Comparison of ENCODE assay signal across 17 cellular contexts in the genomic region with DNA sequence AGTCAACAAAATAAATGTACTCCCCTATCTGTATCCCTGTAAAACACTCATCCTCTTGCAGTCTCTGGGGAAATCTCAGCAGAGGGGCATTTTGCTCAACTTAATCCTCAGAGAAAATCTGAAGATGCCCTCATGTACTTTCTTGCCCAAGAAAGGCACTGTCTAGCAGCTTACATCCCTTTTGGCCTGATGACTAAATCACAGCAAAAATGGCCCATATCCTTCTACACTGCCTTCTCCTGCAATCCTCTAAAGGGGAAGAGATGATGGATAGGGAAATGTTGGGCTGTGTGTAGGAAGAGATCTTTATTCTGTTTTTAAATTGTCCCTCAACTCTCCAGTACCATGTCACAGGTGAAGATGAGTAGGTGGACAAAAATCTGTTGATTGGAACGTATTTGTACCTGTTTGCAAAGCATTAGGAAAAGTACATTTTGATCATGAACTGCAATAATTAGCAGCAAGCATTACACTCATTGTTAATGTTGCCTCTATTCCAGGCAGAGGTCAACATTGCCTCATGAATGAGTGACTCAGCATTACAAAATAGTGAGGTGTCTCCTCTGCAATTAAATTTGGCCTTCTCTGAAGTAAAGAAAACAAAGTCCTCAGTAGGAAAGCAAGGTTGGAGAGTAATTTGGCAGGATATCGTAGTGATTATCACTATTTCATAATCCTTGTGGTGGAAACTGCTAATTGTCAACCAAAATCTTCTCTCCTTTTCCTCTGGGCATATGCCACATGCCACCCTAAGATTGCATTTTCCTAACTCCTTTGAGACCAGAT.
DNase-seq lines count a peak whose midpoint lies in the region; ATAC-seq and TF ChIP-seq lines count a peak whose summit lies in the region.
"Had no signal": no experiment of that assay in that cellular context is flagged by ENCODE, and none has a peak within 500 bp of the region (broad histone marks: within the 10 kb centered on the region; RNA-seq: fewer than 3 reads in every experiment).

No MANE protein-coding gene starts in this region.

- peak; percentile 6 for DNase-seq in GM03348 (ENCODE audit: low spot score)
- peak; percentile 79 for DNase-seq in NCI-H69 (lab: John Stamatoyannopoulos, UW)
- peak; percentile 91 for DNase-seq in epithelial cell of esophagus (ENCODE audit: low read depth)
- DNase-seq in osteocyte (ENCODE audit: extremely low spot score, unreplicated experiment), result no peak
- DNase-seq in ecto neural progenitor cell (ENCODE audit: low spot score), result no peak
- DNase-seq: CD8-positive, alpha-beta memory T cell; cortex of kidney; left colon; MV-4-11; NCI-H345; SHP77 treated with DMSO at 0.1 percent for 48 hours; testis had no signal

- TF ChIP-seq CTCF in epithelial cell of esophagus (IDR thresholded peaks at IDR 0.05; ENCODE audit: insufficient read depth, low read depth, low read length, missing control alignments) (no peak), osteocyte (IDR thresholded peaks at IDR 0.05) (no peak)

- ATAC-seq in GM19463 (IDR thresholded peaks at IDR 0.05; ENCODE audit: unreplicated experiment) (no peak), GM18861 (IDR thresholded peaks at IDR 0.05; ENCODE audit: unreplicated experiment) (no peak)
- ATAC-seq: activated naive CD4-positive, alpha-beta T cell treated with anti-CD3 and anti-CD28 coated beads, Interleukin-2, amount 50 U/mL, for 72 hours; left colon; natural killer cell treated with Interleukin-12 subunit alpha and Interleukin-12 subunit beta and Interleukin-15 and Interleukin-18, amount 100 ng/mL, for 72 hours had no signal

- peak overlapping the region; percentile 33 for H3K27ac Mint-ChIP-seq in osteocyte (ENCODE audit: unreplicated experiment)
- H3K27ac Mint-ChIP-seq: activated naive CD4-positive, alpha-beta T cell treated with anti-CD3 and anti-CD28 coated beads, Interleukin-2, amount 50 U/mL, for 72 hours; CD8-positive, alpha-beta memory T cell; natural killer cell treated with Interleukin-12 subunit alpha and Interleukin-12 subunit beta and Interleukin-15 and Interleukin-18, amount 100 ng/mL, for 72 hours had no signal

- peaks cover 8% of the 10 kb centered on the region for H3K4me1 Mint-ChIP-seq in osteocyte (ENCODE audit: unreplicated experiment)
- H3K4me1 Mint-ChIP-seq: CD8-positive, alpha-beta memory T cell had no signal

- H3K27me3 Mint-ChIP-seq in osteocyte (ENCODE audit: unreplicated experiment), result peaks cover 6% of the 10 kb centered on the region

- no peak overlapping the region for H3K4me3 Mint-ChIP-seq in osteocyte (ENCODE audit: unreplicated experiment)
- H3K4me3 Mint-ChIP-seq: CD8-positive, alpha-beta memory T cell; natural killer cell treated with Interleukin-12 subunit alpha and Interleukin-12 subunit beta and Interleukin-15 and Interleukin-18, amount 100 ng/mL, for 72 hours had no signal

- no peaks in the 10 kb centered on the region for H3K9me3 Mint-ChIP-seq in osteocyte (ENCODE audit: unreplicated experiment)

- no peak overlapping the region for H3K4me3 ChIP-seq in epithelial cell of esophagus (ENCODE audit: low read length)
- H3K4me3 ChIP-seq: skin epidermis, testis had no signal

- H3K36me3 Mint-ChIP-seq in osteocyte (ENCODE audit: unreplicated experiment), result no peaks in the 10 kb centered on the region
- H3K36me3 Mint-ChIP-seq: activated naive CD4-positive, alpha-beta T cell treated with anti-CD3 and anti-CD28 coated beads, Interleukin-2, amount 50 U/mL, for 72 hours; CD8-positive, alpha-beta memory T cell; natural killer cell treated with Interleukin-12 subunit alpha and Interleukin-12 subunit beta and Interleukin-15 and Interleukin-18, amount 100 ng/mL, for 72 hours had no signal

Comparison
In these comparisons a context has a peak if more than half of its experiments do, and no peak if none do; other contexts are left out.
1. DNase-seq: peak in GM03348 (single experiment), NCI-H69 (single experiment) and epithelial cell of esophagus (single experiment); none in osteocyte (single experiment) and ecto neural progenitor cell (single experiment).